In genomic region chr14:23366163-23366921, GRCh38 we compare ENCODE assay signal across 1 cellular context.
A peak's percentile ranks its signal among the peaks of the same experiment; 100 is the strongest.
TF ChIP-seq lines count a peak whose summit lies in the region.

No MANE protein-coding gene starts in this region.

TF ChIP-seq in H1, 55 proteins besides CTCF, POLR2A, EP300 and RAD21:
- 0 out of 4 replicates have a peak, but pooled peaks of 1 of the 2 experiments have one; percentile 9 for TF ChIP-seq HDAC2 (IDR thresholded peaks at IDR 0.05; ENCODE audit: borderline replicate concordance in 1 of 2, low read depth in 2 of 2, low read length in 2 of 2)
- no peak for TF ChIP-seq KDM5A (IDR thresholded peaks at IDR 0.05; ENCODE audit: low read length)
- TF ChIP-seq SIRT6 (IDR thresholded peaks at IDR 0.05; ENCODE audit: low read length): no peak
- TF ChIP-seq E2F6 (IDR thresholded peaks at IDR 0.05): no peak; the same call in 1 of the 2 replicates
- no peak for TF ChIP-seq CHD7 (IDR thresholded peaks at IDR 0.05; ENCODE audit: insufficient replicate concordance, low read length)
- 0 out of 2 replicates have a peak, but pooled peaks have one; percentile 23 for TF ChIP-seq PHF8 (conservative IDR thresholded peaks at IDR 0.05; ENCODE audit: low read depth, low read length)
- peak in 1 of 2 experiments; percentile 17; a peak in 1 of 4 replicates for TF ChIP-seq SIN3A (conservative IDR thresholded peaks at IDR 0.05 in 1 of 2, IDR thresholded peaks at IDR 0.05 in 1 of 2; ENCODE audit: low read depth in 1 of 2, low read length in 2 of 2)
- TF ChIP-seq GABPA (IDR thresholded peaks at IDR 0.05; ENCODE audit: borderline replicate concordance, insufficient read depth, low read length): no peak
- TF ChIP-seq CBX5 (IDR thresholded peaks at IDR 0.05; ENCODE audit: low read depth, low read length): no peak
- TF ChIP-seq TBP (IDR thresholded peaks at IDR 0.05; ENCODE audit: low read depth, low read length): peak; percentile 78
- no peak for TF ChIP-seq JUND (IDR thresholded peaks at IDR 0.05; ENCODE audit: low read length)
- no peak for TF ChIP-seq CREB1 (IDR thresholded peaks at IDR 0.05)
- TF ChIP-seq CTBP2 (IDR thresholded peaks at IDR 0.05; ENCODE audit: borderline replicate concordance, insufficient read depth, insufficient read length, low read length): no peak
- TF ChIP-seq SUZ12 (IDR thresholded peaks at IDR 0.05; ENCODE audit: low read length): no peak
- no peak for TF ChIP-seq SAP30 (IDR thresholded peaks at IDR 0.05; ENCODE audit: insufficient read depth, insufficient replicate concordance, low read length)
- TF ChIP-seq GTF2F1 (IDR thresholded peaks at IDR 0.05; ENCODE audit: borderline replicate concordance, low read depth, low read length): no peak
- no peak for TF ChIP-seq BCL11A (IDR thresholded peaks at IDR 0.05; ENCODE audit: low read depth in 2 of 2, low read length in 2 of 2)
- no peak for TF ChIP-seq TCF12 (IDR thresholded peaks at IDR 0.05; ENCODE audit: low read depth, low read length)
- TF ChIP-seq KDM1A (IDR thresholded peaks at IDR 0.05; ENCODE audit: borderline replicate concordance, low read length): no peak
- no peak for TF ChIP-seq MAX (IDR thresholded peaks at IDR 0.05)
- no peak for TF ChIP-seq KDM4A (IDR thresholded peaks at IDR 0.05; ENCODE audit: low read depth, low read length, severe bottlenecking)
- no peak for TF ChIP-seq SIX5 (IDR thresholded peaks at IDR 0.05; ENCODE audit: low read depth, low read length)
- peak; percentile 63 for TF ChIP-seq TAF1 (IDR thresholded peaks at IDR 0.05; ENCODE audit: low read depth, low read length)
- TF ChIP-seq ZNF274 (IDR thresholded peaks at IDR 0.05; ENCODE audit: borderline replicate concordance, extremely low read depth, low read length): no peak
- TF ChIP-seq ATF3 (IDR thresholded peaks at IDR 0.05; ENCODE audit: insufficient read depth, low read depth, low read length): no peak
- TF ChIP-seq POU5F1 (IDR thresholded peaks at IDR 0.05; ENCODE audit: low read depth, low read length): no peak
- no peak for TF ChIP-seq RNF2 (IDR thresholded peaks at IDR 0.05; ENCODE audit: borderline replicate concordance, low read depth, low read length, missing control alignments, poor library complexity, severe bottlenecking)
- no peak for TF ChIP-seq CHD2 (IDR thresholded peaks at IDR 0.05; ENCODE audit: low read length)
- peak; percentile 59 for TF ChIP-seq ASH2L (IDR thresholded peaks at IDR 0.05; ENCODE audit: low read length)
- TF ChIP-seq MAFK (IDR thresholded peaks at IDR 0.05; ENCODE audit: low read depth, low read length): no peak
- TF ChIP-seq BACH1 (IDR thresholded peaks at IDR 0.05; ENCODE audit: low read length): no peak
- TF ChIP-seq CEBPB (IDR thresholded peaks at IDR 0.05; ENCODE audit: low read depth, low read length): no peak
- no peak for TF ChIP-seq NRF1 (IDR thresholded peaks at IDR 0.05; ENCODE audit: low read depth, low read length)
- TF ChIP-seq BRCA1 (IDR thresholded peaks at IDR 0.05; ENCODE audit: low read depth, low read length): no peak
- TF ChIP-seq SP4 (IDR thresholded peaks at IDR 0.05; ENCODE audit: low read length): no peak
- TF ChIP-seq SRF (IDR thresholded peaks at IDR 0.05; ENCODE audit: low read depth, low read length): no peak
- no peak for TF ChIP-seq TEAD4 (IDR thresholded peaks at IDR 0.05; ENCODE audit: low read depth, low read length)
- peak; percentile 8; the same call in 1 of the 2 replicates for TF ChIP-seq RBBP5 (IDR thresholded peaks at IDR 0.05; ENCODE audit: borderline replicate concordance, low read depth, low read length)
- TF ChIP-seq HDAC6 (IDR thresholded peaks at IDR 0.05; ENCODE audit: low read depth, low read length): no peak
- TF ChIP-seq EGR1 (IDR thresholded peaks at IDR 0.05; ENCODE audit: borderline replicate concordance, low read depth, low read length): peak; percentile 24; the same call in 1 of the 2 replicates
- no peak for TF ChIP-seq FOSL1 (IDR thresholded peaks at IDR 0.05; ENCODE audit: insufficient read depth, low read depth, low read length)
- TF ChIP-seq SP2 (IDR thresholded peaks at IDR 0.05; ENCODE audit: low read length): no peak
- TF ChIP-seq CHD1 (IDR thresholded peaks at IDR 0.05; ENCODE audit: low read depth, low read length): no peak
- TF ChIP-seq NANOG (IDR thresholded peaks at IDR 0.05; ENCODE audit: insufficient read depth, low read depth, low read length, poor library complexity, severe bottlenecking): peak; percentile 29
- TF ChIP-seq RXRA (IDR thresholded peaks at IDR 0.05; ENCODE audit: insufficient read depth, low read depth, low read length): no peak
- 0 out of 2 replicates have a peak, but pooled peaks have one; percentile 6 for TF ChIP-seq YY1 (IDR thresholded peaks at IDR 0.05; ENCODE audit: low read depth, low read length)
- TF ChIP-seq ATF2 (IDR thresholded peaks at IDR 0.05; ENCODE audit: low read length): no peak
- no peak for TF ChIP-seq CBX8 (IDR thresholded peaks at IDR 0.05; ENCODE audit: borderline replicate concordance, low read depth, low read length)
- no peak for TF ChIP-seq TAF7 (optimal IDR thresholded peaks at IDR 0.05; ENCODE audit: borderline replicate concordance, low read depth, low read length)
- no peak for TF ChIP-seq SP1 (IDR thresholded peaks at IDR 0.05; ENCODE audit: low read depth, low read length)
- TF ChIP-seq POLR2AphosphoS5 (IDR thresholded peaks at IDR 0.05; ENCODE audit: low read depth, low read length): peak; percentile 59; the same call in 1 of the 2 replicates
- peak; percentile 29 for TF ChIP-seq EZH2 (IDR thresholded peaks at IDR 0.05; ENCODE audit: low read depth, low read length, severe bottlenecking)
- TF ChIP-seq JUN (IDR thresholded peaks at IDR 0.05; ENCODE audit: low read depth, low read length): no peak
- TF ChIP-seq RFX5 (IDR thresholded peaks at IDR 0.05; ENCODE audit: borderline replicate concordance, low read depth, low read length): no peak
- TF ChIP-seq USF2 (IDR thresholded peaks at IDR 0.05; ENCODE audit: low read length): no peak
